ENCODE assay signal across 6 cellular contexts in genomic region chr19:41376998-41377365, GRCh38.
DNase-seq lines count a peak whose midpoint lies in the region; ATAC-seq and TF ChIP-seq lines count a peak whose summit lies in the region.

No MANE protein-coding gene starts in this region.

- no peaks in the 10 kb centered on the region for H3K9me3 ChIP-seq in WERI-Rb-1 (ENCODE audit: severe bottlenecking)

- H3K36me3 ChIP-seq in WERI-Rb-1: peaks cover 2% of the 10 kb centered on the region; the same call in 1 of the 2 replicates

- no peaks in the 10 kb centered on the region for H3K27me3 ChIP-seq in WERI-Rb-1 (ENCODE audit: insufficient read depth, low read depth, severe bottlenecking)

- H3K27ac ChIP-seq in WERI-Rb-1: no peak overlapping the region

- H3K4me3 ChIP-seq in WERI-Rb-1 (ENCODE audit: low read depth, low read length) (peak overlapping the region; percentile 66), epithelial cell of esophagus (ENCODE audit: low read length) (peak overlapping the region; percentile 68), skeletal muscle cell (ENCODE audit: low read depth, low read length) (peak overlapping the region; percentile 61)

- ATAC-seq in HG03378 (IDR thresholded peaks at IDR 0.05; ENCODE audit: unreplicated experiment): no peak

- DNase-seq in WERI-Rb-1 (no peak), epithelial cell of esophagus (ENCODE audit: low read depth) (no peak), skeletal muscle cell (ENCODE audit: low read depth) (no peak), ecto neural progenitor cell (ENCODE audit: low spot score) (no peak), GOT3 (lab: John Stamatoyannopoulos, UW) (no peak)

- TF ChIP-seq CTCF in WERI-Rb-1 (IDR thresholded peaks at IDR 0.05; ENCODE audit: low read depth, low read length) (no peak), epithelial cell of esophagus (IDR thresholded peaks at IDR 0.05; ENCODE audit: insufficient read depth, low read depth, low read length, missing control alignments) (no peak)
